Comparison of ENCODE assay signal across 18 cellular contexts in the genomic region with DNA sequence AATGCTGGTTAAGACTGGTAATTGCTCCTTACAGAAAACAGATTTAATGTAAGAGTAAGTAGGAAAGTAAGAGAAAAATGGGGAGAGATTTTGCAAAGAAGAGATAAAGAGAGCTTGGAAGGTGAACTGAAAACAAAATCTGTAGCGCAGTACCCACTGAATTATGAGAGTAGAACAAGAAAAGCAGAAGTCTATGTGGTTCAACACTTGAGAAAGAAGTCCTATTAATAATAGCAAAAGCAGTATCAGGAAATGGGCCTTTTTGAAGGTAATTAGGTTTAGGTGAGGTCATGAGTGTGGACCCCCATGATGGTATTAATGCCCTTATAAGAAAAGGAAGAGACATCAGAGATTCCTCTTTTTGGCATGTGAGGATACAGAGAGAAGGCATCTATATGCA.
DNase-seq lines count a peak whose midpoint lies in the region; ATAC-seq and TF ChIP-seq lines count a peak whose summit lies in the region.
"Had no signal": no experiment of that assay in that cellular context is flagged by ENCODE, and none has a peak within 500 bp of the region (broad histone marks: within the 10 kb centered on the region; RNA-seq: fewer than 3 reads in every experiment).

No MANE protein-coding gene starts in this region.

- no peak overlapping the region for H3K4me3 ChIP-seq in OCI-LY3 (ENCODE audit: low read length)

- H3K9me3 ChIP-seq in OCI-LY3 (ENCODE audit: insufficient read depth, low read length): no peaks in the 10 kb centered on the region
- H3K9me3 ChIP-seq: Caco-2 had no signal

- DNase-seq in left lobe of liver (ENCODE audit: low spot score): no peak
- DNase-seq: Caco-2; CD4-positive, CD25-positive, alpha-beta regulatory T cell; HFFc6; KBM-7; NCI-H1436; NCI-H2029; NCI-H2171; NCI-H446; RPMI8226; SIG-M5; T-helper 17 cell had no signal

- no peak for TF ChIP-seq CTCF in OCI-LY3 (IDR thresholded peaks at IDR 0.05; ENCODE audit: low read depth, low read length)

- H3K27me3 ChIP-seq in OCI-LY3 (ENCODE audit: low read depth, low read length): no peaks in the 10 kb centered on the region

- peak overlapping the region; percentile 58 for H3K27ac ChIP-seq in OCI-LY3 (ENCODE audit: low read length)

- H3K79me2 ChIP-seq in OCI-LY3 (ENCODE audit: low read length): no peaks in the 10 kb centered on the region

- H2AFZ ChIP-seq in OCI-LY3 (ENCODE audit: low read depth, low read length): no peak overlapping the region

- H4K20me1 ChIP-seq in OCI-LY3 (ENCODE audit: insufficient read depth, low read length): no peaks in the 10 kb centered on the region

- H3K4me1 ChIP-seq in OCI-LY3 (ENCODE audit: low read length): peaks cover 23% of the 10 kb centered on the region
- H3K4me1 ChIP-seq: Caco-2 had no signal

- H3K4me2 ChIP-seq in OCI-LY3 (ENCODE audit: low read length): peak overlapping the region; percentile 10; the same call in 1 of the 2 replicates

- ATAC-seq in GM18868 (IDR thresholded peaks at IDR 0.05; ENCODE audit: unreplicated experiment): peak; percentile 69
- ATAC-seq in HG02870 (IDR thresholded peaks at IDR 0.05; ENCODE audit: unreplicated experiment): peak; percentile 51
- ATAC-seq in GM21367 (IDR thresholded peaks at IDR 0.05; ENCODE audit: unreplicated experiment): no peak
- ATAC-seq in left lobe of liver: no peak
- ATAC-seq in GM21717 (IDR thresholded peaks at IDR 0.05; ENCODE audit: unreplicated experiment): no peak
- ATAC-seq in HG02642 (IDR thresholded peaks at IDR 0.05; ENCODE audit: poor library complexity, unreplicated experiment): no peak
- ATAC-seq: T-helper 17 cell had no signal

- no peaks in the 10 kb centered on the region for H3K36me3 ChIP-seq in OCI-LY3 (replicated peaks; ENCODE audit: low read depth, low read length)

- no peak overlapping the region for H3K9ac ChIP-seq in OCI-LY3 (ENCODE audit: low read length)

Comparison
In these comparisons a context has a peak if more than half of its experiments do, and no peak if none do; other contexts are left out.
1. ATAC-seq: peak in GM18868 (single experiment) and HG02870 (single experiment); none in GM21367 (single experiment), left lobe of liver (single experiment), GM21717 (single experiment) and HG02642 (single experiment).